26 cellular contexts compared by ENCODE assay signal in genomic region chr11:1224109-1224485, GRCh38. TPM values are rescaled to one million over a fixed set of nuclear protein-coding genes. Genes with fewer than 3 reads are reported as not detected.
DNase-seq lines count a peak whose midpoint lies in the region; ATAC-seq, FAIRE-seq and TF ChIP-seq lines count a peak whose summit lies in the region.
"Had no signal": no experiment of that assay in that cellular context is flagged by ENCODE, and none has a peak within 500 bp of the region (broad histone marks: within the 10 kb centered on the region; RNA-seq: fewer than 3 reads in every experiment).

No MANE protein-coding gene starts in this region.

- no peak overlapping the region for H2BK120ac ChIP-seq in H1 (replicated peaks; ENCODE audit: low read depth, low read length)

- H3K9me3 Mint-ChIP-seq in natural killer cell treated with Interleukin-12 subunit alpha and Interleukin-12 subunit beta and Interleukin-15 and Interleukin-18, amount 100 ng/mL, for 72 hours, result no peaks in the 10 kb centered on the region
- H3K9me3 Mint-ChIP-seq in natural killer cell (no peaks in the 10 kb centered on the region), neural progenitor cell (no peaks in the 10 kb centered on the region)
- H3K9me3 Mint-ChIP-seq: activated CD4-positive, alpha-beta T cell treated with anti-CD3 and anti-CD28 coated beads, Interleukin-2, amount 10 ng/mL, durations not matched to agents 24 days and 14 days; activated naive CD8-positive, alpha-beta T cell treated with anti-CD3 and anti-CD28 coated beads, Interleukin-2, amount 10 ng/mL, durations not matched to agents 7 days and 5 days; CD4-positive, alpha-beta memory T cell; HFFc6; nephron had no signal

- WGBS in H1 (ENCODE audit: extremely low coverage in 1 of 2, insufficient coverage in 1 of 2, insufficient read length in 1 of 2, insufficient replicate concordance in 2 of 2, low coverage in 1 of 2, low lambda C conversion rate in 2 of 2, missing lambda C conversion rate in 1 of 2), 2 experiments, result 91% methylated on average over 4 of the region's 7 CpGs; no CpG with 5 or more reads in 1 of the 2 experiments
- WGBS in aorta, 2 donors, result 31% methylated on average over 7 of the region's 7 CpGs
- WGBS in upper lobe of left lung, 2 donors, result 32 to 46% methylated on average over 4 to 7 of the region's 7 CpGs

- TF ChIP-seq EP300 in H1 (IDR thresholded peaks at IDR 0.05; ENCODE audit: borderline replicate concordance in 1 of 2, low read depth in 2 of 2, low read length in 2 of 2), result no peak
- TF ChIP-seq EP300 in upper lobe of left lung (IDR thresholded peaks at IDR 0.05), result no peak

- peaks cover 0 to 2% of the 10 kb centered on the region in 2 donors for H3K27me3 Mint-ChIP-seq in natural killer cell treated with Interleukin-12 subunit alpha and Interleukin-12 subunit beta and Interleukin-15 and Interleukin-18, amount 100 ng/mL, for 72 hours
- H3K27me3 Mint-ChIP-seq in natural killer cell (ENCODE audit: low read depth in 2 of 2) (no peaks in the 10 kb centered on the region), neural progenitor cell (ENCODE audit: insufficient read depth, low read depth) (no peaks in the 10 kb centered on the region)
- H3K27me3 Mint-ChIP-seq: activated CD4-positive, alpha-beta T cell treated with anti-CD3 and anti-CD28 coated beads, Interleukin-2, amount 10 ng/mL, durations not matched to agents 24 days and 14 days; activated naive CD8-positive, alpha-beta T cell treated with anti-CD3 and anti-CD28 coated beads, Interleukin-2, amount 10 ng/mL, durations not matched to agents 7 days and 5 days had no signal

- no peak overlapping the region for H3K4me3 Mint-ChIP-seq in natural killer cell treated with Interleukin-12 subunit alpha and Interleukin-12 subunit beta and Interleukin-15 and Interleukin-18, amount 100 ng/mL, for 72 hours
- H3K4me3 Mint-ChIP-seq in natural killer cell (no peak overlapping the region), neural progenitor cell (peak overlapping the region; percentile 27)
- H3K4me3 Mint-ChIP-seq: activated CD4-positive, alpha-beta T cell treated with anti-CD3 and anti-CD28 coated beads, Interleukin-2, amount 10 ng/mL, durations not matched to agents 24 days and 14 days; activated naive CD8-positive, alpha-beta T cell treated with anti-CD3 and anti-CD28 coated beads, Interleukin-2, amount 10 ng/mL, durations not matched to agents 7 days and 5 days; CD4-positive, alpha-beta memory T cell; HFFc6; nephron had no signal

- H3K4me3 ChIP-seq in H1 (ENCODE audit: extremely low read depth in 1 of 4, insufficient read depth in 2 of 4, low read depth in 3 of 4, low read length in 4 of 4), result no peak overlapping the region
- H3K4me3 ChIP-seq in neural progenitor cell, result no peak overlapping the region
- no peak overlapping the region for H3K4me3 ChIP-seq in aorta (ENCODE audit: low read length in 2 of 2)
- H3K4me3 ChIP-seq in upper lobe of left lung, result peak overlapping the region in 1 of 4 donors; percentile 15
- H3K4me3 ChIP-seq: esophagus muscularis mucosa, gastrocnemius medialis had no signal

- no peak overlapping the region; the same call in 1 of the 2 replicates for H2BK12ac ChIP-seq in H1 (ENCODE audit: low read depth, low read length)

- TF ChIP-seq POLR2A in H1 (IDR thresholded peaks at IDR 0.05; ENCODE audit: control extremely low read depth in 1 of 2, low read depth in 2 of 2, low read length in 2 of 2), result no peak
- TF ChIP-seq POLR2A in upper lobe of left lung (IDR thresholded peaks at IDR 0.05), result no peak

- H3K27me3 ChIP-seq in H1 (replicated peaks in 1 of 4; ENCODE audit: control insufficient read depth in 3 of 4, extremely low read depth in 1 of 4, insufficient read depth in 3 of 4, low read length in 3 of 4) (no peaks in the 10 kb centered on the region), neural progenitor cell (no peaks in the 10 kb centered on the region), aorta (ENCODE audit: control insufficient read depth in 1 of 2, insufficient read depth in 2 of 2, low read length in 1 of 2) (no peaks in the 10 kb centered on the region), upper lobe of left lung (peaks cover 0 to 18% (median 0%) of the 10 kb centered on the region in 4 donors)

- H3K36me3 Mint-ChIP-seq in natural killer cell treated with Interleukin-12 subunit alpha and Interleukin-12 subunit beta and Interleukin-15 and Interleukin-18, amount 100 ng/mL, for 72 hours, result no peaks in the 10 kb centered on the region
- H3K36me3 Mint-ChIP-seq in natural killer cell (no peaks in the 10 kb centered on the region), neural progenitor cell (no peaks in the 10 kb centered on the region)
- H3K36me3 Mint-ChIP-seq: activated naive CD8-positive, alpha-beta T cell treated with anti-CD3 and anti-CD28 coated beads, Interleukin-2, amount 10 ng/mL, durations not matched to agents 7 days and 5 days; CD4-positive, alpha-beta memory T cell had no signal

- peak overlapping the region; percentile 92 for H4K8ac ChIP-seq in H1 (ENCODE audit: extremely low read depth, insufficient read depth, low read length)

- H2AFZ ChIP-seq in H1 (ENCODE audit: low read length) (no peak overlapping the region), neural progenitor cell (replicated peaks) (no peak overlapping the region)

- no peak overlapping the region for H3K27ac Mint-ChIP-seq in natural killer cell treated with Interleukin-12 subunit alpha and Interleukin-12 subunit beta and Interleukin-15 and Interleukin-18, amount 100 ng/mL, for 72 hours
- no peak overlapping the region for H3K27ac Mint-ChIP-seq in natural killer cell
- peak overlapping the region; percentile 88 for H3K27ac Mint-ChIP-seq in neural progenitor cell
- H3K27ac Mint-ChIP-seq: activated CD4-positive, alpha-beta T cell treated with anti-CD3 and anti-CD28 coated beads, Interleukin-2, amount 10 ng/mL, durations not matched to agents 24 days and 14 days; activated naive CD8-positive, alpha-beta T cell treated with anti-CD3 and anti-CD28 coated beads, Interleukin-2, amount 10 ng/mL, durations not matched to agents 7 days and 5 days; CD4-positive, alpha-beta memory T cell; HFFc6; nephron; progenitor cell of endocrine pancreas had no signal

- no peak overlapping the region for H2BK5ac ChIP-seq in H1 (ENCODE audit: low read depth, low read length)

- no peak for ATAC-seq in natural killer cell treated with Interleukin-12 subunit alpha and Interleukin-12 subunit beta and Interleukin-15 and Interleukin-18, amount 100 ng/mL, for 72 hours
- ATAC-seq in natural killer cell, result no peak
- no peak for ATAC-seq in aorta (ENCODE audit: low FRiP score)
- ATAC-seq in upper lobe of left lung (ENCODE audit: low FRiP score in 2 of 2), result no peak
- no peak for ATAC-seq in GM21423 (IDR thresholded peaks at IDR 0.05; ENCODE audit: unreplicated experiment)
- ATAC-seq: gastrocnemius medialis had no signal

- 0 out of 2 replicates have a peak overlapping the region, but pooled peaks have one; percentile 72 for H2BK20ac ChIP-seq in H1 (ENCODE audit: low read length)

- no peaks in the 10 kb centered on the region for H3F3A ChIP-seq in neural progenitor cell (ENCODE audit: low read depth)

- H3K4me1 Mint-ChIP-seq in natural killer cell treated with Interleukin-12 subunit alpha and Interleukin-12 subunit beta and Interleukin-15 and Interleukin-18, amount 100 ng/mL, for 72 hours (ENCODE audit: low read depth in 2 of 2), result no peaks in the 10 kb centered on the region
- H3K4me1 Mint-ChIP-seq in natural killer cell, result no peaks in the 10 kb centered on the region
- H3K4me1 Mint-ChIP-seq in neural progenitor cell, result no peaks in the 10 kb centered on the region
- H3K4me1 Mint-ChIP-seq: activated CD4-positive, alpha-beta T cell treated with anti-CD3 and anti-CD28 coated beads, Interleukin-2, amount 10 ng/mL, durations not matched to agents 24 days and 14 days; activated naive CD8-positive, alpha-beta T cell treated with anti-CD3 and anti-CD28 coated beads, Interleukin-2, amount 10 ng/mL, durations not matched to agents 7 days and 5 days; CD4-positive, alpha-beta memory T cell; nephron had no signal

- H3K79me2 ChIP-seq in H1 (ENCODE audit: control insufficient read depth in 1 of 2, insufficient read depth in 2 of 2, low read length in 2 of 2), result no peaks in the 10 kb centered on the region
- H3K79me2 ChIP-seq in neural progenitor cell (ENCODE audit: low read depth), result no peaks in the 10 kb centered on the region

- peak; percentile 58 for DNase-seq in natural killer cell treated with Interleukin-12 subunit alpha and Interleukin-12 subunit beta and Interleukin-15 and Interleukin-18, amount 100 ng/mL, for 72 hours (ENCODE audit: low spot score)
- DNase-seq in natural killer cell (no peak), H1 (ENCODE audit: low read depth in 1 of 2, low spot score in 2 of 2) (no peak), neural progenitor cell (ENCODE audit: low spot score) (no peak), aorta (peak; percentile 36 to 70), upper lobe of left lung (no peak)
- no peak for DNase-seq in effector CD8-positive, alpha-beta T cell (lab: John Stamatoyannopoulos, UW)
- DNase-seq: activated CD4-positive, alpha-beta T cell treated with anti-CD3 and anti-CD28 coated beads, Interleukin-2, amount 10 ng/mL, durations not matched to agents 24 days and 14 days; activated naive CD8-positive, alpha-beta T cell treated with anti-CD3 and anti-CD28 coated beads, Interleukin-2, amount 10 ng/mL, durations not matched to agents 7 days and 5 days; effector memory CD4-positive, alpha-beta T cell; gastrocnemius medialis; GF-D8; HFFc6; MV-4-11; NCI-H187; NCI-H774; stimulated activated CD4-positive, alpha-beta T cell treated with anti-CD3 and anti-CD28 coated beads, Interleukin-4, amount 100 ng/mL, for 24 hours; stimulated activated naive CD4-positive, alpha-beta T cell treated with Interleukin-2 at 50 U/mL for 16 hours had no signal

- H3K27ac ChIP-seq in H1 (ENCODE audit: low read depth, low read length), result no peak overlapping the region
- no peak overlapping the region for H3K27ac ChIP-seq in neural progenitor cell
- no peak overlapping the region for H3K27ac ChIP-seq in aorta (ENCODE audit: low read depth in 1 of 2, low read length in 2 of 2)
- no peak overlapping the region for H3K27ac ChIP-seq in upper lobe of left lung
- H3K27ac ChIP-seq: esophagus muscularis mucosa, gastrocnemius medialis had no signal

- intact Hi-C loops in natural killer cell (cut with micrococcal nuclease), result no loop called here
- intact Hi-C loops in aorta (cut with DNase I), result no loop called here

- H4K20me1 ChIP-seq in H1 (replicated peaks in 1 of 2; ENCODE audit: control insufficient read depth in 1 of 2, insufficient read depth in 2 of 2, low read length in 2 of 2), result peaks cover 0 to 1% of the 10 kb centered on the region in 2 experiments
- no peaks in the 10 kb centered on the region for H4K20me1 ChIP-seq in neural progenitor cell (ENCODE audit: low read depth)

- TF ChIP-seq RAD21 in H1 (IDR thresholded peaks at IDR 0.05 in 1 of 2, conservative IDR thresholded peaks at IDR 0.05 in 1 of 2; ENCODE audit: low read depth in 2 of 2, low read length in 2 of 2), result no peak

- no peaks in the 10 kb centered on the region for H3K79me1 ChIP-seq in H1 (ENCODE audit: low read depth, low read length)

- no peak for FAIRE-seq in H1 (lab: Jason Lieb, UNC)
- FAIRE-seq: HTR-8/SVneo had no signal

- 0 out of 2 replicates have a peak overlapping the region, but pooled peaks have one; percentile 39 for H2AK5ac ChIP-seq in H1 (ENCODE audit: low read depth, low read length)

- H2BK15ac ChIP-seq in H1 (ENCODE audit: low read length), result no peak overlapping the region

- POLR2A ChIA-PET in H1 (lab: Charles Lee; ENCODE audit: partially characterized antibody), result interaction anchor here (0.9 kb wide), 1 partner anchor 299 kb away, joined by 3 read pairs; no protein-coding TSS in a partner anchor

- no peak overlapping the region for H3K56ac ChIP-seq in H1 (replicated peaks; ENCODE audit: insufficient read length, low read depth, low read length)

- H3K9me3 ChIP-seq in H1 (ENCODE audit: insufficient read depth in 2 of 2, low read depth in 1 of 2, low read length in 1 of 2) (no peaks in the 10 kb centered on the region; a peak in 1 of 4 replicates), neural progenitor cell (ENCODE audit: low read depth) (no peaks in the 10 kb centered on the region), aorta (ENCODE audit: control insufficient read depth, low read length) (no peaks in the 10 kb centered on the region), upper lobe of left lung (no peaks in the 10 kb centered on the region)
- H3K9me3 ChIP-seq: esophagus muscularis mucosa, gastrocnemius medialis had no signal

- H4K91ac ChIP-seq in H1 (replicated peaks; ENCODE audit: insufficient read length, low read length), result peak overlapping the region; percentile 54

- H3K4me1 ChIP-seq in H1 (replicated peaks in 1 of 4; ENCODE audit: control insufficient read depth in 3 of 4, insufficient read depth in 4 of 4, low read length in 3 of 4), result peaks cover 0 to 14% (median 5%) of the 10 kb centered on the region in 4 experiments; a peak in 6 of 7 replicates
- H3K4me1 ChIP-seq in neural progenitor cell, result peaks cover 10% of the 10 kb centered on the region
- H3K4me1 ChIP-seq in aorta (ENCODE audit: control insufficient read depth in 1 of 2, insufficient read depth in 2 of 2, low read length in 2 of 2), result no peaks in the 10 kb centered on the region
- H3K4me1 ChIP-seq in upper lobe of left lung, result peaks cover 5 to 13% (median 7%) of the 10 kb centered on the region in 4 donors
- H3K4me1 ChIP-seq: esophagus muscularis mucosa, gastrocnemius medialis had no signal

- no peaks in the 10 kb centered on the region for H3K36me3 ChIP-seq in H1 (ENCODE audit: control insufficient read depth in 2 of 4, insufficient read depth in 4 of 4, low read length in 3 of 4)
- no peaks in the 10 kb centered on the region for H3K36me3 ChIP-seq in neural progenitor cell
- no peaks in the 10 kb centered on the region for H3K36me3 ChIP-seq in aorta (ENCODE audit: control insufficient read depth in 1 of 2, insufficient read depth in 2 of 2, low read length in 1 of 2)
- no peaks in the 10 kb centered on the region for H3K36me3 ChIP-seq in upper lobe of left lung
- H3K36me3 ChIP-seq: esophagus muscularis mucosa, gastrocnemius medialis had no signal

- H3K4me2 ChIP-seq in H1 (ENCODE audit: insufficient read depth in 1 of 2, low read depth in 2 of 2, low read length in 2 of 2) (no peak overlapping the region), neural progenitor cell (no peak overlapping the region)

- CTCF ChIA-PET in H1 (lab: Charles Lee; ENCODE audit: partially characterized antibody), result no interaction called here

- TF ChIP-seq CTCF in natural killer cell (IDR thresholded peaks at IDR 0.05), result no peak
- TF ChIP-seq CTCF in H1 (IDR thresholded peaks at IDR 0.05; ENCODE audit: control extremely low read depth in 1 of 3, insufficient read depth in 1 of 3, low read depth in 1 of 3, low read length in 3 of 3), result no peak
- no peak for TF ChIP-seq CTCF in neural progenitor cell (IDR thresholded peaks at IDR 0.05)
- TF ChIP-seq CTCF in upper lobe of left lung (IDR thresholded peaks at IDR 0.05), result no peak

- no peak overlapping the region for H4K5ac ChIP-seq in H1 (ENCODE audit: insufficient read length, low read depth, low read length)

- no peak overlapping the region for H3K4ac ChIP-seq in H1 (replicated peaks; ENCODE audit: insufficient read length, low read depth, low read length)

- H3K9ac ChIP-seq in H1 (replicated peaks in 1 of 4; ENCODE audit: extremely low read depth in 1 of 4, low read depth in 3 of 4, low read length in 3 of 4) (no peak overlapping the region), neural progenitor cell (no peak overlapping the region)

- no peaks in the 10 kb centered on the region for H3K23me2 ChIP-seq in H1 (ENCODE audit: low read depth, low read length)

- H3K18ac ChIP-seq in H1 (ENCODE audit: extremely low read depth, low read length), result peak overlapping the region; percentile 71

- no peak overlapping the region for H3K14ac ChIP-seq in H1 (ENCODE audit: insufficient read length)

- H3K23ac ChIP-seq in H1 (ENCODE audit: insufficient read length), result no peak overlapping the region

RNA-seq across cellular contexts. Expression of gene MUC5B, which starts 1.2 kb away (rescaled TPM):
- not detected for total RNA-seq in natural killer cell treated with Interleukin-12 subunit alpha and Interleukin-12 subunit beta and Interleukin-15 and Interleukin-18, amount 100 ng/mL, for 72 hours
- total RNA-seq in natural killer cell (not detected), neural progenitor cell (ENCODE audit: low replicate concordance) (0.03 TPM in 1 of 2 replicates, not detected in the other), aorta (not detected), upper lobe of left lung (10 to 100 TPM in 4 of 6 donors, 1 to 10 TPM in 2; 3.2 to 54.5 (median 16.2) TPM)
- 0.02 and 0.31 TPM in 2 replicates for total RNA-seq in H1 (2021; fragmentation: NEBNext Ultra II Directional; extraction: Animal tissue kit (Norgen Biotek cat#: 25700))
- polyA plus RNA-seq in H1 (2011; rRNA removed) (0.03 and 0.44 TPM in 2 replicates), aorta (under 1 TPM in 1 of 2 donors, not detected in 1; 0.25 TPM)
- 0.03 TPM for polyA plus RNA-seq in H1 (2011; cell fraction: cytosol; rRNA removed)
- polyA plus RNA-seq in H1 (2011; cell fraction: nucleus; rRNA removed), result 0.10 TPM
- 0.01 to 0.09 TPM (median 0.03 TPM) in 4 replicates for polyA plus RNA-seq in H1 (2012, experiment 1 of 2)
- 0.01 TPM for polyA plus RNA-seq in H1 (2012, experiment 2 of 2)
- 0.02 TPM for polyA plus RNA-seq in H1 (2013, experiment 1 of 2)
- 0.02 TPM for polyA plus RNA-seq in H1 (2013, experiment 2 of 2)
- polyA minus RNA-seq in H1 (2011; rRNA and poly(A)+ RNA removed), result 0.02 and 0.03 TPM in 2 replicates
- polyA minus RNA-seq in H1 (2011; cell fraction: cytosol; rRNA and poly(A)+ RNA removed), result not detected
- polyA minus RNA-seq in H1 (2011; cell fraction: nucleus; rRNA and poly(A)+ RNA removed), result 0.10 TPM
- total RNA-seq: activated CD4-positive, alpha-beta T cell treated with anti-CD3 and anti-CD28 coated beads, Interleukin-2, amount 10 ng/mL, durations not matched to agents 24 days and 14 days; activated naive CD8-positive, alpha-beta T cell treated with anti-CD3 and anti-CD28 coated beads, Interleukin-2, amount 10 ng/mL, durations not matched to agents 7 days and 5 days; CD4-positive, alpha-beta memory T cell; HFFc6; kidney epithelial cell; progenitor cell of endocrine pancreas; T-helper 1 cell treated with Interleukin-12 subunit alpha and Interleukin-12 subunit beta and Interleukin-4 antibody, amounts not matched to agents 30 ng/mL and 1 ng/mL, for 36 hours had no signal
- polyA plus RNA-seq: CD4-positive, alpha-beta memory T cell had no signal

Comparison
In these comparisons a context has a peak if more than half of its experiments do, and no peak if none do; other contexts are left out.
1. DNase-seq: peak in natural killer cell treated with Interleukin-12 subunit alpha and Interleukin-12 subunit beta and Interleukin-15 and Interleukin-18, amount 100 ng/mL, for 72 hours (single experiment) and aorta (2 of 2); none in natural killer cell (single experiment), H1 (0 of 2), neural progenitor cell (single experiment), effector CD8-positive, alpha-beta T cell (single experiment) and upper lobe of left lung (0 of 2).